In the genomic region with DNA sequence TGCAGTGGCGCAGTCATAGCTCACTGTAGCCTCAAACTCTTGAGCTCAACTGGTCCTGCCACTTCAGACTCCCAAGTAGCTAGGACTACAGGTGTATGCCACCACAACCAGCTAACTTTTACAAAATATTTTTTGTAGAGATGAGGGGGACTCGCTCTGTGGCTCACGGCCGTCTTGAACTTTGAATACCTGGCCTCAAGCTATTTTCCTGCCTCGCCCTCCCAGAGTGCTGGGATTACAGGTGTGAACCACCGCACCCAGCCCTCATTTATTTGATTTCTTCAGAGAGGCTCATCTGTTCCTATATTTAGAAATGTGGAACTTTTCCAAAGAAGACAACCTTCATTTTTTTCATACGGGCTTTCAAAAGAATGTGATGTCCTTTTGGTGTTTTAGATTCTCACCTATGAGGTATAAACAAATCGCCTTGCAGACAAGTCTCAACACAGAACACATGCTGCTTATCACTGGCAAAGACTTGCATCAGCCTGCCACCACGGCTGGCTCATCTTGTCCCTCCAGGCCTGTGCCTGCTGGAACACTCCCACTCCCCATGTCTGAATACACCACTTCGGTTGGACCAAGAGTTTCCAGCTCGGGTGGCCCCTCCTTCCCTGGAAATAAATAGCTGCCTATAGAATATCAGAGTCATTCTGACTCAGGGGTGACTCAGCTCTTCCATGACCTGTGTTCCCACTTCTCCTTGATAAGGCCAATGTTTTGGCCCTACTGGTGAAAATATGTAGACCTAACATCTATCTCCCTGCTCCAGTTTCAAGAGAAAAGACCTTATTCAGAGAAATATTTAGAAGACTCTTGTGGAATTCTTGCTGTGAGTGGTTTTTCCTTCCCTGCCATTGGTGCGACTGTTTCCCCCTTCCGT, we compare ENCODE assay signal across 8 cellular contexts.
DNase-seq lines count a peak whose midpoint lies in the region; ATAC-seq and TF ChIP-seq lines count a peak whose summit lies in the region.

No MANE protein-coding gene starts in this region.

- no peak for TF ChIP-seq EP300 in gastroesophageal sphincter (IDR thresholded peaks at IDR 0.05)

- DNase-seq in AG04450 (ENCODE audit: low read depth, low spot score) (peak; percentile 92), epidermal melanocyte (ENCODE audit: insufficient read length, low spot score) (peak; percentile 22), upper lobe of right lung (no peak)
- DNase-seq in activated CD4-positive, alpha-beta T cell treated with anti-CD3 and anti-CD28 coated beads for 24 hours (ENCODE audit: low read depth in 2 of 2) = peak; percentile 58 to 60
- no peak for DNase-seq in central memory CD4-positive, alpha-beta T cell

- no peak overlapping the region for H3K9ac ChIP-seq in HUES48 (ENCODE audit: low read depth, low read length)

- H3K9me3 ChIP-seq in AG04450 (ENCODE audit: control insufficient read depth, insufficient read depth, low read length) (no peaks in the 10 kb centered on the region), HUES48 (ENCODE audit: control insufficient read depth, insufficient read depth, low read length) (no peaks in the 10 kb centered on the region), neutrophil (no peaks in the 10 kb centered on the region), upper lobe of right lung (no peaks in the 10 kb centered on the region), gastroesophageal sphincter (no peaks in the 10 kb centered on the region)

- TF ChIP-seq CTCF in AG04450 (IDR thresholded peaks at IDR 0.05; ENCODE audit: low read depth, low read length) = peak; percentile 33; the same call in 1 of the 2 replicates
- peak; percentile 7 for TF ChIP-seq CTCF in neutrophil (IDR thresholded peaks at IDR 0.05)
- TF ChIP-seq CTCF in upper lobe of right lung (IDR thresholded peaks at IDR 0.05) = no peak
- TF ChIP-seq CTCF in gastroesophageal sphincter (IDR thresholded peaks at IDR 0.05) = no peak

- intact Hi-C loops in upper lobe of right lung (cut with DNase I) = no loop called here

- 75 to 76% methylated on average over 6 to 11 of the region's 13 CpGs for WGBS in gastroesophageal sphincter (ENCODE audit: low coverage in 1 of 2), 2 donors

- POLR2A ChIA-PET in AG04450 (lab: Yijun Ruan, JAX) = interaction anchor here (0.5 to 3.1 kb wide), 9 partner anchors 13 to 261 kb away, joined by 3 to 27 read pairs (median 5); no protein-coding TSS in a partner anchor

- H3K27me3 ChIP-seq in AG04450 (ENCODE audit: control insufficient read depth, insufficient read depth, low read length) (no peaks in the 10 kb centered on the region), HUES48 (ENCODE audit: control insufficient read depth, insufficient read depth, low read length) (no peaks in the 10 kb centered on the region), neutrophil (no peaks in the 10 kb centered on the region), upper lobe of right lung (no peaks in the 10 kb centered on the region), gastroesophageal sphincter (no peaks in the 10 kb centered on the region)

- peaks cover 40% of the 10 kb centered on the region for H3K4me1 ChIP-seq in HUES48 (ENCODE audit: control insufficient read depth, insufficient read depth, low read length)
- peaks cover 0 to 6% of the 10 kb centered on the region in 2 experiments for H3K4me1 ChIP-seq in neutrophil (ENCODE audit: control insufficient read depth in 1 of 2, insufficient read depth in 1 of 2, low read depth in 1 of 2, low read length in 1 of 2)
- H3K4me1 ChIP-seq in upper lobe of right lung = peaks cover 9% of the 10 kb centered on the region
- peaks cover 0 to 4% (median 0%) of the 10 kb centered on the region in 3 donors for H3K4me1 ChIP-seq in gastroesophageal sphincter

- H3K4me3 ChIP-seq in AG04450 (ENCODE audit: low read depth, low read length) = no peak overlapping the region
- no peak overlapping the region for H3K4me3 ChIP-seq in HUES48 (ENCODE audit: low read depth, low read length)
- no peak overlapping the region for H3K4me3 ChIP-seq in neutrophil (ENCODE audit: low read depth in 1 of 2, low read length in 1 of 2)
- H3K4me3 ChIP-seq in upper lobe of right lung = no peak overlapping the region
- no peak overlapping the region for H3K4me3 ChIP-seq in gastroesophageal sphincter

- CTCF ChIA-PET in AG04450 (lab: Charles Lee) = interaction anchor here (0.6 to 2.7 kb wide), 4 partner anchors 13 to 343 kb away, joined by 3 to 28 read pairs (median 6); no protein-coding TSS in a partner anchor

- peak overlapping the region; percentile 96 for H3K27ac ChIP-seq in AG04450 (ENCODE audit: low read depth, low read length)
- H3K27ac ChIP-seq in HUES48 (ENCODE audit: low read depth, low read length) = peak overlapping the region; percentile 59
- no peak overlapping the region for H3K27ac ChIP-seq in neutrophil
- no peak overlapping the region for H3K27ac ChIP-seq in upper lobe of right lung
- H3K27ac ChIP-seq in gastroesophageal sphincter = no peak overlapping the region

- H3K36me3 ChIP-seq in HUES48 (ENCODE audit: control insufficient read depth, insufficient read depth, low read length) = no peaks in the 10 kb centered on the region
- no peaks in the 10 kb centered on the region for H3K36me3 ChIP-seq in neutrophil
- H3K36me3 ChIP-seq in upper lobe of right lung = no peaks in the 10 kb centered on the region
- H3K36me3 ChIP-seq in gastroesophageal sphincter = no peaks in the 10 kb centered on the region

- no peak for TF ChIP-seq POLR2A in gastroesophageal sphincter (IDR thresholded peaks at IDR 0.05)

- ATAC-seq in upper lobe of right lung = peak; percentile 73
- ATAC-seq in gastroesophageal sphincter = no peak

Comparison
In these comparisons a context has a peak if more than half of its experiments do, and no peak if none do; other contexts are left out.
1. DNase-seq: peak in AG04450 (single experiment), activated CD4-positive, alpha-beta T cell treated with anti-CD3 and anti-CD28 coated beads for 24 hours (2 of 2) and epidermal melanocyte (single experiment); none in upper lobe of right lung (single experiment) and central memory CD4-positive, alpha-beta T cell (single experiment).
2. H3K27ac ChIP-seq: peak in AG04450 (single experiment) and HUES48 (single experiment); none in neutrophil (single experiment), upper lobe of right lung (single experiment) and gastroesophageal sphincter (0 of 4).
3. CTCF ChIP-seq: peak in AG04450 (single experiment) and neutrophil (single experiment); none in upper lobe of right lung (single experiment) and gastroesophageal sphincter (0 of 4).